Comparison of ENCODE assay signal across 13 cellular contexts in the genomic region with DNA sequence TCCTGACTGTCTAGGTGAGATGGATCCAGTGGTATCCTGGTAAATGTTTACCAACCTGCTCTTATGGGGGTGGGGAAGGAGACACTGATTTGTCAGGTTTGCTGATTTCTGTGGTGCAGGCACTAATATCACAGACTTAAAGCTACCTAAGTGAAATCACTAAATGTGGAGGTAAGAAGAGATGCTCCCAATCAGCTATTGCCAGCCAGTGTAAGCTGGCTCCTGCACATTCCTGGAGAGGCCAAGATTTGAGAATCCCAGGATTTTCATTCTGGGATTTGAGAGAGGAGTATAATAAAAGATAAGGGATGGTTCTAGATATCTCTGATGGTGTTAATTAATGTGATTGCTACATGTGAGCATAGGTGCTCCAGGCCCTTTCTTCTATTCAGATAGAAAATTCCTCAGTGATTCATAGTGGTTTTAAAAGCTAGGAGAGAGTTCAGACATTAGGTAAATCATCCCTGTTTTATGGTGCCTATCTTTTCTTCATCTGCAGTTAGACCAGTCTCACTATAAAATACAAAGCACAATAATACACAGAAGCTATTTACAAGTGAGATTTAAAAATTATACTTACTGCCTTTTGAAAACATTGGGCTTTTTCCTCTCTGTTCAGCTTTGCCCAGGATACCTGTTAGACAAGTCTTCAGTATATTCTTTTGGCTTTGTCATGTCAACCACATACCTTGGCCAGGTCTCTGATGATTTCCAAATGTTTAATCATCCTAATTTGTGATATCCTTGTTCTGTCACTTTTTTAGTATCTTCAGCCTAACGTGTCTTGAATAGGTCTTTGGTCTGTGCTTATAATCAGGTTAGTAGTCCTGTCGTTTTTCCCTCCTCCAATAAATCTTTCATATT.
A peak's percentile ranks its signal among the peaks of the same experiment; 100 is the strongest.
DNase-seq lines count a peak whose midpoint lies in the region; ATAC-seq, FAIRE-seq and TF ChIP-seq lines count a peak whose summit lies in the region.
"Had no signal": no experiment of that assay in that cellular context is flagged by ENCODE, and none has a peak within 500 bp of the region (broad histone marks: within the 10 kb centered on the region; RNA-seq: fewer than 3 reads in every experiment).

No MANE protein-coding gene starts in this region.

- no peaks in the 10 kb centered on the region for H3K9me2 ChIP-seq in HCT116 (ENCODE audit: insufficient read depth)

- H3K4me2 ChIP-seq in A549 (peak overlapping the region; percentile 47), HCT116 (ENCODE audit: low read length) (0 out of 2 replicates have a peak overlapping the region, but pooled peaks have one; percentile 15)
- H3K4me2 ChIP-seq: BLaER1 had no signal

- no peak overlapping the region for H3K4me3 ChIP-seq in A549
- H3K4me3 ChIP-seq in HCT116 (replicated peaks in 1 of 2; ENCODE audit: low read depth in 1 of 2, low read length in 2 of 2), result no peak overlapping the region
- H3K4me3 ChIP-seq: BLaER1 had no signal

- BruUV-seq in HCT116 (replicated peaks; lab: Mats Ljungman, UMichigan), result no TSS peak

- H3K27ac ChIP-seq in A549 (peak overlapping the region in 1 of 2 experiments; percentile 13; a peak in 2 of 6 replicates), HCT116 (ENCODE audit: low read depth, low read length) (peak overlapping the region; percentile 3; the same call in 1 of the 2 replicates)
- H3K27ac ChIP-seq: BLaER1 had no signal

- ATAC-seq in A549 (peak; percentile 39 to 65; a peak in 4 of 6 replicates), HCT116 (peak; percentile 64), memory B cell (ENCODE audit: low read depth) (no peak), HG03196 (IDR thresholded peaks at IDR 0.05; ENCODE audit: unreplicated experiment) (no peak)
- ATAC-seq in activated naive CD8-positive, alpha-beta T cell treated with anti-CD3 and anti-CD28 coated beads, Interleukin-2, amount 50 U/mL, for 24 hours, result no peak
- ATAC-seq: left ventricle myocardium superior had no signal

- POLR2A ChIA-PET in A549 (lab: Yijun Ruan, JAX), result no interaction called here
- POLR2A ChIA-PET in HCT116 (lab: Charles Lee), result no interaction called here

- DNase-seq in A549 (ENCODE audit: low read depth in 1 of 2, low spot score in 1 of 2), result no peak
- DNase-seq in HCT116 (ENCODE audit: low read depth, low spot score), result no peak
- no peak for DNase-seq in activated naive CD8-positive, alpha-beta T cell treated with anti-CD3 and anti-CD28 coated beads, Interleukin-2, amount 50 U/mL, for 24 hours
- DNase-seq in memory B cell (ENCODE audit: low spot score in 2 of 2), result no peak
- no peak for DNase-seq in stimulated activated CD4-positive, alpha-beta T cell treated with anti-CD3 and anti-CD28 coated beads, Interleukin-4, amount 100 ng/mL, for 1 hour
- no peak for DNase-seq in endothelial cell (ENCODE audit: low spot score)
- DNase-seq in NOMO-1 treated with dmso at 0.1 percent for 144 hours (lab: John Stamatoyannopoulos, UW; ENCODE audit: unreplicated experiment), result no peak
- DNase-seq: left ventricle myocardium superior, NCI-H187, T-helper 9 cell had no signal

- H3K36me3 Mint-ChIP-seq in activated naive CD8-positive, alpha-beta T cell treated with anti-CD3 and anti-CD28 coated beads, Interleukin-2, amount 50 U/mL, for 24 hours (ENCODE audit: low read depth), result peaks cover 49% of the 10 kb centered on the region
- H3K36me3 Mint-ChIP-seq in memory B cell, result peaks cover 24% of the 10 kb centered on the region
- H3K36me3 Mint-ChIP-seq in endothelial cell (ENCODE audit: low read depth, unreplicated experiment), result no peaks in the 10 kb centered on the region
- H3K36me3 Mint-ChIP-seq: type B pancreatic cell had no signal

- H3K4me3 Mint-ChIP-seq in activated naive CD8-positive, alpha-beta T cell treated with anti-CD3 and anti-CD28 coated beads, Interleukin-2, amount 50 U/mL, for 24 hours, result no peak overlapping the region
- H3K4me3 Mint-ChIP-seq in memory B cell (no peak overlapping the region), endothelial cell (ENCODE audit: unreplicated experiment) (no peak overlapping the region)
- H3K4me3 Mint-ChIP-seq: type B pancreatic cell had no signal

- no peaks in the 10 kb centered on the region for H3K36me3 ChIP-seq in HCT116 (ENCODE audit: control insufficient read depth in 1 of 2, insufficient read depth in 2 of 2, low read length in 2 of 2)

- H3K4me1 Mint-ChIP-seq in activated naive CD8-positive, alpha-beta T cell treated with anti-CD3 and anti-CD28 coated beads, Interleukin-2, amount 50 U/mL, for 24 hours, result peaks cover 79% of the 10 kb centered on the region
- peaks cover 35% of the 10 kb centered on the region for H3K4me1 Mint-ChIP-seq in memory B cell
- no peaks in the 10 kb centered on the region for H3K4me1 Mint-ChIP-seq in endothelial cell (ENCODE audit: unreplicated experiment)

- H2AFZ ChIP-seq in HCT116 (ENCODE audit: low read depth, low read length, poor library complexity, severe bottlenecking), result no peak overlapping the region

- H3K27ac Mint-ChIP-seq in activated naive CD8-positive, alpha-beta T cell treated with anti-CD3 and anti-CD28 coated beads, Interleukin-2, amount 50 U/mL, for 24 hours, result peak overlapping the region; percentile 52
- H3K27ac Mint-ChIP-seq in memory B cell (peak overlapping the region; percentile 87), endothelial cell (ENCODE audit: unreplicated experiment) (no peak overlapping the region)
- H3K27ac Mint-ChIP-seq: type B pancreatic cell had no signal

- no peak for TF ChIP-seq EP300 in A549 (IDR thresholded peaks at IDR 0.05)

- intact Hi-C loops in HCT116 (cut with micrococcal nuclease), result no loop called here

- H3K79me2 ChIP-seq in HCT116 (ENCODE audit: insufficient read depth, low read length), result peaks cover 98% of the 10 kb centered on the region

- FAIRE-seq in A549 (lab: Jason Lieb, UNC), result no peak

- H3K27me3 ChIP-seq in HCT116 (ENCODE audit: insufficient read depth, low read length), result no peaks in the 10 kb centered on the region
- H3K27me3 ChIP-seq: BLaER1 had no signal

- H3K9me3 ChIP-seq in A549, result no peaks in the 10 kb centered on the region
- no peaks in the 10 kb centered on the region for H3K9me3 ChIP-seq in HCT116 (ENCODE audit: control insufficient read depth in 1 of 2, insufficient read depth in 1 of 2, low read depth in 1 of 2, low read length in 2 of 2)

- peaks cover 9% of the 10 kb centered on the region; the same call in 1 of the 2 replicates for H4K20me1 ChIP-seq in HCT116 (ENCODE audit: insufficient read depth)

- H3K9ac ChIP-seq in HCT116 (ENCODE audit: low read length), result no peak overlapping the region
- H3K9ac ChIP-seq: BLaER1 had no signal

- TF ChIP-seq CTCF in A549 (IDR thresholded peaks at IDR 0.05) (no peak), HCT116 (IDR thresholded peaks at IDR 0.05 in 2 of 3, conservative IDR thresholded peaks at IDR 0.05 in 1 of 3; ENCODE audit: borderline replicate concordance in 1 of 3, insufficient read depth in 1 of 3, low read depth in 2 of 3, low read length in 2 of 3) (no peak), endothelial cell (IDR thresholded peaks at IDR 0.05; ENCODE audit: unreplicated experiment) (no peak)

- no peaks in the 10 kb centered on the region for H3K27me3 Mint-ChIP-seq in activated naive CD8-positive, alpha-beta T cell treated with anti-CD3 and anti-CD28 coated beads, Interleukin-2, amount 50 U/mL, for 24 hours
- H3K27me3 Mint-ChIP-seq in memory B cell, result no peaks in the 10 kb centered on the region
- no peaks in the 10 kb centered on the region for H3K27me3 Mint-ChIP-seq in endothelial cell (ENCODE audit: unreplicated experiment)
- H3K27me3 Mint-ChIP-seq: type B pancreatic cell had no signal

- H3K4me1 ChIP-seq in A549, result peaks cover 57% of the 10 kb centered on the region
- peaks cover 15 to 31% of the 10 kb centered on the region in 2 experiments for H3K4me1 ChIP-seq in HCT116 (ENCODE audit: control insufficient read depth in 1 of 2, insufficient read depth in 2 of 2, low read length in 2 of 2)
- H3K4me1 ChIP-seq: BLaER1 had no signal

- CTCF ChIA-PET in A549 (lab: Yijun Ruan, JAX), result interaction anchor here (1.1 kb wide), 1 partner anchor 84 kb away, joined by 4 read pairs; no protein-coding TSS in a partner anchor
- CTCF ChIA-PET in HCT116 (lab: Charles Lee), result no interaction called here

- no peak for TF ChIP-seq POLR2A in A549 (IDR thresholded peaks at IDR 0.05; ENCODE audit: low read length)
- TF ChIP-seq POLR2A in HCT116 (IDR thresholded peaks at IDR 0.05; ENCODE audit: borderline replicate concordance, extremely low read depth, insufficient read depth, insufficient read length), result no peak

- no peaks in the 10 kb centered on the region for H3K9me3 Mint-ChIP-seq in activated naive CD8-positive, alpha-beta T cell treated with anti-CD3 and anti-CD28 coated beads, Interleukin-2, amount 50 U/mL, for 24 hours
- H3K9me3 Mint-ChIP-seq in memory B cell (no peaks in the 10 kb centered on the region), endothelial cell (ENCODE audit: unreplicated experiment) (no peaks in the 10 kb centered on the region)
- H3K9me3 Mint-ChIP-seq: type B pancreatic cell had no signal

- TF ChIP-seq RAD21 in A549 (conservative IDR thresholded peaks at IDR 0.05 in 1 of 2, IDR thresholded peaks at IDR 0.05 in 1 of 2), result no peak
- no peak for TF ChIP-seq RAD21 in HCT116 (IDR thresholded peaks at IDR 0.05; ENCODE audit: low read depth)

- 45% methylated on average over 2 of the region's 2 CpGs for WGBS in A549 (ENCODE audit: missing lambda C conversion rate)

- RAD21 ChIA-PET in HCT116 (lab: Charles Lee; ENCODE audit: low non-redundant PET in 1 of 2, low total read pairs in 2 of 2, uncharacterized antibody in 2 of 2, unreplicated experiment in 2 of 2), result no interaction called here

TF ChIP-seq in A549, 52 proteins besides CTCF, POLR2A, EP300 and RAD21 (continues in another document):
- TF ChIP-seq, protein P1, sequence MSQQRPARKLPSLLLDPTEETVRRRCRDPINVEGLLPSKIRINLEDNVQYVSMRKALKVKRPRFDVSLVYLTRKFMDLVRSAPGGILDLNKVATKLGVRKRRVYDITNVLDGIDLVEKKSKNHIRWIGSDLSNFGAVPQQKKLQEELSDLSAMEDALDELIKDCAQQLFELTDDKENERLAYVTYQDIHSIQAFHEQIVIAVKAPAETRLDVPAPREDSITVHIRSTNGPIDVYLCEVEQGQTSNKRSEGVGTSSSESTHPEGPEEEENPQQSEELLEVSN (IDR thresholded peaks at IDR 0.05; ENCODE audit: borderline replicate concordance, low read depth), result no peak
- TF ChIP-seq CHD4 (IDR thresholded peaks at IDR 0.05; ENCODE audit: borderline replicate concordance), result no peak

TF ChIP-seq in HCT116, 20 proteins besides CTCF, POLR2A, EP300 and RAD21 (continues in another document):
- TF ChIP-seq ELF1 (IDR thresholded peaks at IDR 0.05; ENCODE audit: borderline replicate concordance, low read depth) (no peak), SIN3A (IDR thresholded peaks at IDR 0.05; ENCODE audit: low read depth) (no peak)
- TF ChIP-seq, protein P2, sequence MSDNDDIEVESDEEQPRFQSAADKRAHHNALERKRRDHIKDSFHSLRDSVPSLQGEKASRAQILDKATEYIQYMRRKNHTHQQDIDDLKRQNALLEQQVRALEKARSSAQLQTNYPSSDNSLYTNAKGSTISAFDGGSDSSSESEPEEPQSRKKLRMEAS (IDR thresholded peaks at IDR 0.05), result no peak

Comparison
In these comparisons a context has a peak if more than half of its experiments do, and no peak if none do; other contexts are left out.
1. ATAC-seq: peak in A549 (2 of 2) and HCT116 (single experiment); none in activated naive CD8-positive, alpha-beta T cell treated with anti-CD3 and anti-CD28 coated beads, Interleukin-2, amount 50 U/mL, for 24 hours (single experiment), memory B cell (single experiment) and HG03196 (single experiment).